In genomic region chr7:8042796-8043535, GRCh38 we compare ENCODE assay signal across 25 cellular contexts.
DNase-seq lines count a peak whose midpoint lies in the region; ATAC-seq, FAIRE-seq and TF ChIP-seq lines count a peak whose summit lies in the region.
"Had no signal": no experiment of that assay in that cellular context is flagged by ENCODE, and none has a peak within 500 bp of the region (broad histone marks: within the 10 kb centered on the region; RNA-seq: fewer than 3 reads in every experiment).

No MANE protein-coding gene starts in this region.

- no peak for ATAC-seq in activated CD8-positive, alpha-beta T cell treated with anti-CD3 and anti-CD28 coated beads for 36 hours
- ATAC-seq: foreskin keratinocyte, heart left ventricle, mucosa of descending colon, upper lobe of right lung had no signal

- no peaks in the 10 kb centered on the region for H3K27me3 Mint-ChIP-seq in activated naive CD4-positive, alpha-beta T cell treated with anti-CD3 and anti-CD28 coated beads for 36 hours (ENCODE audit: low read depth)
- H3K27me3 Mint-ChIP-seq in osteocyte (ENCODE audit: unreplicated experiment) = no peaks in the 10 kb centered on the region
- no peaks in the 10 kb centered on the region for H3K27me3 Mint-ChIP-seq in activated CD8-positive, alpha-beta T cell treated with anti-CD3 and anti-CD28 coated beads for 36 hours

- no peak overlapping the region for H3K4me3 Mint-ChIP-seq in activated naive CD4-positive, alpha-beta T cell treated with anti-CD3 and anti-CD28 coated beads for 36 hours
- no peak overlapping the region for H3K4me3 Mint-ChIP-seq in osteocyte (ENCODE audit: unreplicated experiment)
- H3K4me3 Mint-ChIP-seq in activated CD8-positive, alpha-beta T cell treated with anti-CD3 and anti-CD28 coated beads for 36 hours = no peak overlapping the region

- peak overlapping the region; percentile 82 for H3K27ac Mint-ChIP-seq in activated naive CD4-positive, alpha-beta T cell treated with anti-CD3 and anti-CD28 coated beads for 36 hours
- peak overlapping the region; percentile 37 for H3K27ac Mint-ChIP-seq in osteocyte (ENCODE audit: unreplicated experiment)
- H3K27ac Mint-ChIP-seq in activated CD8-positive, alpha-beta T cell treated with anti-CD3 and anti-CD28 coated beads for 36 hours = no peak overlapping the region

- no peak for TF ChIP-seq POLR2A in GM12892 (IDR thresholded peaks at IDR 0.05; ENCODE audit: low read depth, low read length)

- DNase-seq in activated naive CD4-positive, alpha-beta T cell treated with anti-CD3 and anti-CD28 coated beads for 36 hours = no peak
- DNase-seq in activated naive CD4-positive, alpha-beta T cell treated with Interleukin-2 at 50 U/mL for 16 hours = no peak
- DNase-seq in GM12892 (ENCODE audit: insufficient read length) (no peak), astrocyte of the hippocampus (ENCODE audit: low read depth, low spot score) (peak; percentile 41), osteocyte (ENCODE audit: extremely low spot score, unreplicated experiment) (no peak), SKM-1 treated with dmso at 0.1 percent for 144 hours (lab: John Stamatoyannopoulos, UW; ENCODE audit: unreplicated experiment) (no peak), COLO668 (lab: John Stamatoyannopoulos, UW; ENCODE audit: unreplicated experiment) (no peak)
- DNase-seq in activated CD8-positive, alpha-beta T cell treated with anti-CD3 and anti-CD28 coated beads for 36 hours = no peak
- DNase-seq: activated CD4-positive, CD25-positive, alpha-beta regulatory T cell; C1 segment of cervical spinal cord; effector CD4-positive, alpha-beta T cell; EL; foreskin keratinocyte; heart left ventricle; kidney glomerular epithelial cell; mucosa of descending colon; NCI-H1417 treated with DMSO at 0.1 percent for 48 hours; NCI-H2081 treated with DMSO at 0.1 percent for 48 hours; NCI-H226; SIG-M5; stimulated activated CD4-positive, alpha-beta T cell treated with anti-CD3 and anti-CD28 coated beads, Interleukin-2, amount 100 ng/mL, for 24 hours; substantia nigra; upper lobe of right lung had no signal

- intact Hi-C loops in activated naive CD4-positive, alpha-beta T cell treated with anti-CD3 and anti-CD28 coated beads for 36 hours (cut with micrococcal nuclease) = no loop called here
- intact Hi-C loops in activated CD8-positive, alpha-beta T cell treated with anti-CD3 and anti-CD28 coated beads for 36 hours (cut with micrococcal nuclease) = no loop called here

- POLR2A ChIA-PET in activated CD8-positive, alpha-beta T cell treated with anti-CD3 and anti-CD28 coated beads for 36 hours (lab: Charles Lee) = no interaction called here

- CTCF ChIA-PET in activated naive CD4-positive, alpha-beta T cell treated with anti-CD3 and anti-CD28 coated beads for 36 hours (lab: Charles Lee) = no interaction called here
- CTCF ChIA-PET in activated CD8-positive, alpha-beta T cell treated with anti-CD3 and anti-CD28 coated beads for 36 hours (lab: Charles Lee) = no interaction called here

- peak; percentile 17 for FAIRE-seq in GM12892 (lab: Jason Lieb, UNC)
- FAIRE-seq: D721Med, RCC 7860 had no signal

- peaks cover 16% of the 10 kb centered on the region for H3K36me3 Mint-ChIP-seq in activated naive CD4-positive, alpha-beta T cell treated with anti-CD3 and anti-CD28 coated beads for 36 hours (ENCODE audit: low read depth)
- peaks cover 12% of the 10 kb centered on the region for H3K36me3 Mint-ChIP-seq in osteocyte (ENCODE audit: unreplicated experiment)
- peaks cover 19% of the 10 kb centered on the region for H3K36me3 Mint-ChIP-seq in activated CD8-positive, alpha-beta T cell treated with anti-CD3 and anti-CD28 coated beads for 36 hours (ENCODE audit: low read depth)

- peaks cover 72% of the 10 kb centered on the region for H3K4me1 Mint-ChIP-seq in activated naive CD4-positive, alpha-beta T cell treated with anti-CD3 and anti-CD28 coated beads for 36 hours (ENCODE audit: low read depth)
- H3K4me1 Mint-ChIP-seq in osteocyte (ENCODE audit: unreplicated experiment) = peaks cover 17% of the 10 kb centered on the region
- H3K4me1 Mint-ChIP-seq in activated CD8-positive, alpha-beta T cell treated with anti-CD3 and anti-CD28 coated beads for 36 hours (ENCODE audit: low read depth) = peaks cover 44% of the 10 kb centered on the region

- H3K9me3 Mint-ChIP-seq in activated naive CD4-positive, alpha-beta T cell treated with anti-CD3 and anti-CD28 coated beads for 36 hours = peaks cover 1% of the 10 kb centered on the region
- H3K9me3 Mint-ChIP-seq in osteocyte (ENCODE audit: unreplicated experiment) = peaks cover 3% of the 10 kb centered on the region
- H3K9me3 Mint-ChIP-seq in activated CD8-positive, alpha-beta T cell treated with anti-CD3 and anti-CD28 coated beads for 36 hours = no peaks in the 10 kb centered on the region

- no peak for TF ChIP-seq CTCF in osteocyte (IDR thresholded peaks at IDR 0.05)
- TF ChIP-seq CTCF in activated CD8-positive, alpha-beta T cell treated with anti-CD3 and anti-CD28 coated beads for 36 hours (IDR thresholded peaks at IDR 0.05) = no peak
